ENCODE assay signal across 26 cellular contexts in the genomic region with DNA sequence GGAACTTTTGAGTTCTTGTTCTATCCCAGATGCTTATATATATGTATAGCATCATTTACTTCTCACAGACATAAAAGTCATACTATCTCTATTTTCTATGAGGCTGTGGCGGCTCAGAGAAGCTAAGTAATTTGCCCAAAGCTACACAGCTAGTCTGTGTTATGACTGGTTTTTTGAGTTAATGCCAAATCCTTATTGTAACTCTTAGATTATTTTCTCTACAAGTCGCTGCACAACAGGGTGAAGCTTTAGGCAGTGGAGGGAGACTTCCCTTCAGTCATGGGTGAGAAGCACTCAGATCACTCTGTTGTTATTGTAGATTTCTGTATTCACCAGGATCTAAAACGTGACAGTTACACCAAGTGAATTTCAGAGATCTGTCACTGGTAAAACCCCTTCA. TPM values are rescaled to one million over a fixed set of nuclear protein-coding genes. Genes with fewer than 3 reads are reported as not detected.
DNase-seq lines count a peak whose midpoint lies in the region; ATAC-seq and TF ChIP-seq lines count a peak whose summit lies in the region.
"Had no signal": no experiment of that assay in that cellular context is flagged by ENCODE, and none has a peak within 500 bp of the region (broad histone marks: within the 10 kb centered on the region; RNA-seq: fewer than 3 reads in every experiment).

No MANE protein-coding gene starts in this region.

- H3K27ac ChIP-seq in A673 (ENCODE audit: low read depth, low read length, poor library complexity, severe bottlenecking) (no peak overlapping the region), SK-N-MC (no peak overlapping the region), osteoblast (ENCODE audit: low read depth, low read length) (no peak overlapping the region), gastrocnemius medialis (no peak overlapping the region)
- H3K27ac ChIP-seq: RWPE1 had no signal

- H3K4me2 ChIP-seq in osteoblast (ENCODE audit: insufficient read depth, low read length) = no peak overlapping the region
- H3K4me2 ChIP-seq: SK-N-SH had no signal

- no TSS peak for BruUV-seq in A673 (replicated peaks; lab: Mats Ljungman, UMichigan)

- H3K27me3 ChIP-seq in A673 (replicated peaks; ENCODE audit: insufficient read depth, low read depth, low read length, poor library complexity) = no peaks in the 10 kb centered on the region
- H3K27me3 ChIP-seq in osteoblast (ENCODE audit: insufficient read depth, low read length) = no peaks in the 10 kb centered on the region
- no peaks in the 10 kb centered on the region for H3K27me3 ChIP-seq in gastrocnemius medialis
- H3K27me3 ChIP-seq: MG63 had no signal

- in situ Hi-C loops in gastrocnemius medialis (cut with MboI; ENCODE audit: low sequenced_read_pairs in 4 of 4) = no loop called here

- peak overlapping the region; percentile 26 for H3K9ac ChIP-seq in SK-N-MC (ENCODE audit: insufficient read length)
- H3K9ac ChIP-seq: SK-N-SH had no signal

- CTCF ChIA-PET in A673 (lab: Charles Lee) = no interaction called here

- DNase-seq in A673 (ENCODE audit: low spot score) (peak; percentile 31), SK-N-MC (ENCODE audit: low read depth, low spot score) (no peak), fibroblast of pulmonary artery (ENCODE audit: low read depth) (peak; percentile 33), osteoblast (ENCODE audit: insufficient read length, low spot score, missing footprints) (peak; percentile 15), NCI-H510A (lab: John Stamatoyannopoulos, UW) (no peak), gastrocnemius medialis (no peak), hepatic stellate cell (ENCODE audit: low spot score) (no peak)
- DNase-seq: 8988T, Calu3, DMS79 treated with DMSO at 0.1 percent for 48 hours, GF-D8, KBM-7, MG63, NCI-H1092, NCI-H1417 treated with DMSO at 0.1 percent for 48 hours, NCI-H1694 treated with DMSO at 0.1 percent for 48 hours, NCI-H2081 treated with DMSO at 0.1 percent for 48 hours, NCI-H2171, NCI-H524 treated with DMSO at 0.1 percent for 48 hours, NCI-H82, SHP77, SK-N-SH, SW 1271 had no signal

- H3K4me1 ChIP-seq in A673 (ENCODE audit: insufficient read depth, low read length, poor library complexity, severe bottlenecking) (peaks cover 59% of the 10 kb centered on the region), osteoblast (ENCODE audit: insufficient read depth, low read length) (peaks cover 13% of the 10 kb centered on the region), gastrocnemius medialis (peaks cover 8 to 14% of the 10 kb centered on the region in 2 donors)

- H3K36me3 ChIP-seq in A673 (ENCODE audit: insufficient read depth, low read length, poor library complexity, severe bottlenecking) = no peaks in the 10 kb centered on the region
- no peaks in the 10 kb centered on the region for H3K36me3 ChIP-seq in SK-N-MC (ENCODE audit: insufficient read depth, low read length)
- no peaks in the 10 kb centered on the region for H3K36me3 ChIP-seq in osteoblast (ENCODE audit: insufficient read depth, low read length)
- H3K36me3 ChIP-seq in gastrocnemius medialis = no peaks in the 10 kb centered on the region
- H3K36me3 ChIP-seq: MG63 had no signal

- H4K20me1 ChIP-seq in osteoblast (ENCODE audit: insufficient read depth, low read length) = peaks cover 42% of the 10 kb centered on the region

- no peak overlapping the region for H3K4me3 ChIP-seq in A673 (ENCODE audit: low read depth, low read length, poor library complexity, severe bottlenecking)
- H3K4me3 ChIP-seq in SK-N-MC = no peak overlapping the region
- H3K4me3 ChIP-seq in fibroblast of pulmonary artery (replicated peaks; ENCODE audit: low read depth, low read length) = no peak overlapping the region
- no peak overlapping the region for H3K4me3 ChIP-seq in osteoblast (ENCODE audit: insufficient read depth, low read length)
- H3K4me3 ChIP-seq in gastrocnemius medialis = no peak overlapping the region
- H3K4me3 ChIP-seq: MG63 had no signal

- TF ChIP-seq CTCF in A673 (conservative IDR thresholded peaks at IDR 0.05; ENCODE audit: low read depth, low read length) = no peak
- no peak for TF ChIP-seq CTCF in fibroblast of pulmonary artery (IDR thresholded peaks at IDR 0.05; ENCODE audit: low read length, missing control alignments)
- TF ChIP-seq CTCF in osteoblast (IDR thresholded peaks at IDR 0.05; ENCODE audit: extremely low read depth, low read depth, low read length) = no peak
- TF ChIP-seq CTCF in gastrocnemius medialis (IDR thresholded peaks at IDR 0.05 in 4 of 5, conservative IDR thresholded peaks at IDR 0.05 in 1 of 5) = no peak

- H3K9me3 ChIP-seq in A673 (ENCODE audit: low read depth, low read length, poor library complexity, severe bottlenecking) (no peaks in the 10 kb centered on the region), SK-N-MC (ENCODE audit: low read depth, low read length) (no peaks in the 10 kb centered on the region), osteoblast (ENCODE audit: low read depth, low read length) (no peaks in the 10 kb centered on the region), gastrocnemius medialis (no peaks in the 10 kb centered on the region)
- H3K9me3 ChIP-seq: MG63, SK-N-SH had no signal

- TF ChIP-seq POLR2A in gastrocnemius medialis (IDR thresholded peaks at IDR 0.05) = no peak

- POLR2A ChIA-PET in A673 (lab: Charles Lee; ENCODE audit: low non-redundant PET) = interaction anchor here (0.6 kb wide), 1 partner anchor 103 kb away, joined by 4 read pairs; no protein-coding TSS in a partner anchor

- ATAC-seq in gastrocnemius medialis = no peak
- ATAC-seq: Panc1 had no signal

- H3K79me2 ChIP-seq in osteoblast (ENCODE audit: insufficient read depth, low read length) = peaks cover 70% of the 10 kb centered on the region

- no peak overlapping the region for H2AFZ ChIP-seq in osteoblast (ENCODE audit: low read length)

- intact Hi-C loops in A673 (cut with micrococcal nuclease; ENCODE audit: unreplicated experiment) (no loop called here), gastrocnemius medialis (cut with DNase I; ENCODE audit: low total_unique reads) (no loop called here)

RNA-seq across cellular contexts. Expression of a gene that starts 48.1 kb away (rescaled TPM):
- total RNA-seq in A673 (2021) (82.8 and 86.5 TPM in 2 replicates), osteoblast (33.3 and 35.1 TPM in 2 replicates), gastrocnemius medialis (10 to 100 TPM in 1 of 4 donors, 1 to 10 TPM in 3; 4.5 to 10.7 (median 8.6) TPM)
- total RNA-seq: OCI-LY7 had no signal

Comparison
In these comparisons a context has a peak if more than half of its experiments do, and no peak if none do; other contexts are left out.
1. DNase-seq: peak in A673 (single experiment), fibroblast of pulmonary artery (single experiment) and osteoblast (single experiment); none in SK-N-MC (single experiment), NCI-H510A (single experiment), gastrocnemius medialis (0 of 2) and hepatic stellate cell (single experiment).